8 cellular contexts compared by ENCODE assay signal in the genomic region with DNA sequence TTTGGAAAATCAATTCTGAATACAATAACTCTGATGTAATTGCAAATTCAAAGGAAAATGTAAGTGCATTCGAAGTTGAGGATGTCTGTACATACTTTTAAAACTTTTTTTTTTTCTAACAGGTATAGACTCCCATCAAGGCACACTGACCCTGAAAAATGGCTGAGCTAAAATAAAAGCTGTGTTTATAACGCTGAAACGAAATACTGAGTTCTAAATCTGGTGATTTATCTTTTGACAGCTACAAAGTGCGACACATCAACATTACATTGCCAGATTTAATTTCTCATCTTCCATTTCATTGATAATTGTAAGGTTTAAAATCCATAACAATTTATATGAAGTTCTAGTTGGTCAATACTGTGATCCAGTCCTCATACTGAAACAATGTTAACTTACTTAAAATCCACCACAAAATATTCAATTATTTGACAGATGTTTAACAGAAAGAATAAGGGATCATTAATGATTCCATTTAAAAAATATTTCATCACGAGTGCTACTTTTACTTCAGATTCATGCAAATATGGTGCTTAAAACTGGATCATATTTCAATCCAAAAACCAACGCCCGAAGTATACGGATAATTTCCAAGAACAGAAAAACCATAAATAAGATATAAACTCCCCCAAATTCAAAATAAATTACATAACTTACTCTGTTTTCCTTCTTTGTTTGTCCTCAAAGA. TPM values are rescaled to one million over a fixed set of nuclear protein-coding genes. Genes with fewer than 3 reads are reported as not detected.
DNase-seq lines count a peak whose midpoint lies in the region; ATAC-seq, FAIRE-seq and TF ChIP-seq lines count a peak whose summit lies in the region.

No MANE protein-coding gene starts in this region.

- H3K9me3 ChIP-seq in A549 (no peaks in the 10 kb centered on the region), mesodermal cell (ENCODE audit: control insufficient read depth, low read length) (no peaks in the 10 kb centered on the region)

- CTCF ChIA-PET in A549 (lab: Yijun Ruan, JAX): interaction anchor here (1.3 kb wide), 1 partner anchor 125 kb away, joined by 3 read pairs; no protein-coding TSS in a partner anchor

- DNase-seq in A549 (ENCODE audit: low read depth in 1 of 2, low spot score in 1 of 2) (no peak), HFFc6 (no peak), GOT3 (lab: John Stamatoyannopoulos, UW) (no peak), HUDEP-2 (lab: John Stamatoyannopoulos, UW; ENCODE audit: unreplicated experiment in 76 of 76) (no peak), HK-2 (ENCODE audit: unreplicated experiment) (no peak)

- H3K4me1 ChIP-seq in A549: peaks cover 51% of the 10 kb centered on the region
- H3K4me1 ChIP-seq in mesodermal cell (ENCODE audit: control insufficient read depth, insufficient read depth, low read length, poor library complexity, severe bottlenecking): no peaks in the 10 kb centered on the region

- H3K36me3 Mint-ChIP-seq in HFFc6 (ENCODE audit: low read depth) (no peaks in the 10 kb centered on the region), brain (no peaks in the 10 kb centered on the region)

- no peaks in the 10 kb centered on the region for H3K36me3 ChIP-seq in mesodermal cell (ENCODE audit: control insufficient read depth, insufficient read depth, low read length)

- no peaks in the 10 kb centered on the region for H3K27me3 Mint-ChIP-seq in HFFc6 (ENCODE audit: insufficient read depth)
- peaks cover 7% of the 10 kb centered on the region for H3K27me3 Mint-ChIP-seq in brain

- no peak for TF ChIP-seq POLR2A in A549 (IDR thresholded peaks at IDR 0.05; ENCODE audit: low read length)

- peak overlapping the region; percentile 98 for H3K4me3 ChIP-seq in A549
- H3K4me3 ChIP-seq in mesodermal cell (ENCODE audit: extremely low read depth, insufficient read depth, low read length, poor library complexity, severe bottlenecking): peak overlapping the region; percentile 66

- H3K4me3 Mint-ChIP-seq in HFFc6 (peak overlapping the region; percentile 98), brain (peak overlapping the region; percentile 84 to 96 (median 94))

- ATAC-seq in A549: no peak
- ATAC-seq in HG03039 (IDR thresholded peaks at IDR 0.05; ENCODE audit: unreplicated experiment): no peak

- peaks cover 64% of the 10 kb centered on the region for H3K4me1 Mint-ChIP-seq in HFFc6 (ENCODE audit: low read depth)
- peaks cover 65% of the 10 kb centered on the region for H3K4me1 Mint-ChIP-seq in brain

- FAIRE-seq in A549 (lab: Jason Lieb, UNC): no peak

- H3K27ac ChIP-seq in A549: peak overlapping the region; percentile 97 to 100
- H3K27ac ChIP-seq in mesodermal cell (ENCODE audit: low read depth, low read length, severe bottlenecking): no peak overlapping the region

- H3K4me2 ChIP-seq in A549: peak overlapping the region; percentile 80

- TF ChIP-seq CTCF in A549 (IDR thresholded peaks at IDR 0.05) (no peak), HFFc6 (IDR thresholded peaks at IDR 0.05) (no peak), brain (conservative IDR thresholded peaks at IDR 0.05) (no peak)

- no peak for TF ChIP-seq RAD21 in A549 (conservative IDR thresholded peaks at IDR 0.05 in 1 of 2, IDR thresholded peaks at IDR 0.05 in 1 of 2)

- POLR2A ChIA-PET in A549 (lab: Yijun Ruan, JAX): no interaction called here

- peak overlapping the region; percentile 90 for H3K27ac Mint-ChIP-seq in HFFc6
- H3K27ac Mint-ChIP-seq in brain: peak overlapping the region; percentile 88 to 96 (median 93)

- WGBS in A549 (ENCODE audit: missing lambda C conversion rate): 49% methylated on average over 8 of the region's 8 CpGs
- whole genome bisulfite sequencing in mesodermal cell (ENCODE audit: insufficient coverage in 2 of 2), 2 experiments: 84% methylated on average over 2 of the region's 8 CpGs; no CpG with 5 or more reads in 1 of the 2 experiments

- no peak for TF ChIP-seq EP300 in A549 (IDR thresholded peaks at IDR 0.05)

- no peaks in the 10 kb centered on the region for H3K9me3 Mint-ChIP-seq in HFFc6
- no peaks in the 10 kb centered on the region for H3K9me3 Mint-ChIP-seq in brain

TF ChIP-seq in A549, 52 proteins besides CTCF, POLR2A, EP300 and RAD21:
- TF ChIP-seq ZFP36 (IDR thresholded peaks at IDR 0.05; ENCODE audit: borderline replicate concordance, partially characterized antibody): no peak
- no peak for TF ChIP-seq KDM5A (IDR thresholded peaks at IDR 0.05)
- no peak for TF ChIP-seq ZC3H11A (IDR thresholded peaks at IDR 0.05)
- TF ChIP-seq, protein P1, sequence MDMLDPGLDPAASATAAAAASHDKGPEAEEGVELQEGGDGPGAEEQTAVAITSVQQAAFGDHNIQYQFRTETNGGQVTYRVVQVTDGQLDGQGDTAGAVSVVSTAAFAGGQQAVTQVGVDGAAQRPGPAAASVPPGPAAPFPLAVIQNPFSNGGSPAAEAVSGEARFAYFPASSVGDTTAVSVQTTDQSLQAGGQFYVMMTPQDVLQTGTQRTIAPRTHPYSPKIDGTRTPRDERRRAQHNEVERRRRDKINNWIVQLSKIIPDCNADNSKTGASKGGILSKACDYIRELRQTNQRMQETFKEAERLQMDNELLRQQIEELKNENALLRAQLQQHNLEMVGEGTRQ (IDR thresholded peaks at IDR 0.05): no peak
- TF ChIP-seq, protein P2, sequence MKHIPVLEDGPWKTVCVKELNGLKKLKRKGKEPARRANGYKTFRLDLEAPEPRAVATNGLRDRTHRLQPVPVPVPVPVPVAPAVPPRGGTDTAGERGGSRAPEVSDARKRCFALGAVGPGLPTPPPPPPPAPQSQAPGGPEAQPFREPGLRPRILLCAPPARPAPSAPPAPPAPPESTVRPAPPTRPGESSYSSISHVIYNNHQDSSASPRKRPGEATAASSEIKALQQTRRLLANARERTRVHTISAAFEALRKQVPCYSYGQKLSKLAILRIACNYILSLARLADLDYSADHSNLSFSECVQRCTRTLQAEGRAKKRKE (CRISPR knock-in tag; IDR thresholded peaks at IDR 0.05; ENCODE audit: low read depth): no peak
- TF ChIP-seq NPAS2 (CRISPR knock-in tag; IDR thresholded peaks at IDR 0.05; ENCODE audit: borderline replicate concordance): no peak
- no peak for TF ChIP-seq TFCP2L1 (CRISPR knock-in tag; IDR thresholded peaks at IDR 0.05)
- TF ChIP-seq SREBF2 (IDR thresholded peaks at IDR 0.05): no peak
- no peak for TF ChIP-seq FOSB (CRISPR knock-in tag; IDR thresholded peaks at IDR 0.05)
- no peak for TF ChIP-seq HOXA7 (CRISPR knock-in tag; IDR thresholded peaks at IDR 0.05)
- no peak for TF ChIP-seq MAFK (IDR thresholded peaks at IDR 0.05; ENCODE audit: partially characterized antibody)
- no peak for TF ChIP-seq POLR2AphosphoS2 (conservative IDR thresholded peaks at IDR 0.05; ENCODE audit: low read length)
- TF ChIP-seq ESRRA (IDR thresholded peaks at IDR 0.05; ENCODE audit: borderline replicate concordance, low read length): no peak
- no peak for TF ChIP-seq JUNB (IDR thresholded peaks at IDR 0.05)
- no peak for TF ChIP-seq KDM1A (IDR thresholded peaks at IDR 0.05; ENCODE audit: low read depth)
- TF ChIP-seq, protein P3, sequence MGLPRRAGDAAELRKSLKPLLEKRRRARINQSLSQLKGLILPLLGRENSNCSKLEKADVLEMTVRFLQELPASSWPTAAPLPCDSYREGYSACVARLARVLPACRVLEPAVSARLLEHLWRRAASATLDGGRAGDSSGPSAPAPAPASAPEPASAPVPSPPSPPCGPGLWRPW (IDR thresholded peaks at IDR 0.05): no peak

RNA-seq across cellular contexts. Expression of a gene that starts 1.4 kb away (rescaled TPM):
- polyA plus RNA-seq in A549 (2011; rRNA removed): 21.7 and 29.3 TPM in 2 replicates
- polyA plus RNA-seq in A549 (2012; cell fraction: cytosol; rRNA removed): 3.3 and 4.3 TPM in 2 replicates
- polyA plus RNA-seq in A549 (2012; cell fraction: nucleus; rRNA removed): 1.6 and 2.8 TPM in 2 replicates
- 10.0 to 11.2 TPM (median 11.1 TPM) in 3 replicates for polyA plus RNA-seq in A549 (2017; fragmentation: RNase III; extraction: RNeasy Plus Mini Kit Qiagen cat#74134 plus additional on column Dnase treatment)
- polyA minus RNA-seq in A549 (2011; rRNA and poly(A)+ RNA removed): 6.3 and 8.9 TPM in 2 replicates
- total RNA-seq in HFFc6 (2021; fragmentation: NEBNext Ultra II Directional; extraction: Animal tissue kit (Norgen Biotek cat#: 25700)): 10 to 100 TPM; 13.3 to 16.4 (median 16.2) TPM
- 3.5 TPM for polyA plus RNA-seq in brain (ENCODE audit: insufficient read depth, low read depth, low replicate concordance)
- 8.5 TPM for polyA plus RNA-seq in mesodermal cell (2013, experiment 1 of 2)
- polyA plus RNA-seq in mesodermal cell (2013, experiment 2 of 2): 11.8 TPM
